Comparison of ENCODE assay signal across 17 cellular contexts in the genomic region with DNA sequence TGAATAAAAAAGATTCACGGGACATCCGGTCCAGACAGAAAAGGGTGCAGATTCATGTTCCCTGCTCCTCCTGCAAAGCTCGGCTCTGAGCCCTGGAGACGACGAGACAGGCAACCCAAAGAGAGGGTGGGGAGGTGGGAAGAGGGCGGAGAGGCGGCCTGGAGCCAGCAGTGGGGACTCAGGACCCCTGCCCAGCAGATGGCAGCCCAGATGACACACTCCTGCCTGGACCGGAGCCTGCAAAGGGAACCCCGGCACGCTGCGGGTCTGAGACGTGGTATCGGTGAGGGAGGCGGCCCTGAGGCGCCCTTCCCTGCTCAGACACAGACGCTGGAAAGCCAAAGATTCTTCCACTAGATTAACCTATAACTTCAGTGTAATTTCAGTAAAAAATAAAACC.
DNase-seq lines count a peak whose midpoint lies in the region; ATAC-seq and TF ChIP-seq lines count a peak whose summit lies in the region.
"Had no signal": no experiment of that assay in that cellular context is flagged by ENCODE, and none has a peak within 500 bp of the region (broad histone marks: within the 10 kb centered on the region; RNA-seq: fewer than 3 reads in every experiment).

No MANE protein-coding gene starts in this region.

- intact Hi-C loops in left ventricle myocardium superior (cut with micrococcal nuclease) (no loop called here), left ventricle myocardium inferior (cut with micrococcal nuclease) (no loop called here)

- ATAC-seq in left ventricle myocardium superior (no peak), HG02623 (IDR thresholded peaks at IDR 0.05; ENCODE audit: unreplicated experiment) (no peak)
- no peak for ATAC-seq in activated naive CD8-positive, alpha-beta T cell treated with anti-CD3 and anti-CD28 coated beads, Interleukin-2, amount 10 ng/mL, durations not matched to agents 7 days and 5 days (ENCODE audit: low read depth)
- ATAC-seq in stimulated activated memory B cell treated with anti-CD40 and anti-IgM and Interleukin-4, amounts not matched to agents 10 μg/mL and 1 μg/mL and 100 μg/mL, for 72 hours = no peak

- peak overlapping the region; percentile 31 for H3K27ac Mint-ChIP-seq in activated naive CD8-positive, alpha-beta T cell treated with anti-CD3 and anti-CD28 coated beads, Interleukin-2, amount 10 ng/mL, durations not matched to agents 7 days and 5 days
- peak overlapping the region; percentile 87 for H3K27ac Mint-ChIP-seq in stimulated activated memory B cell treated with anti-CD40 and anti-IgM and Interleukin-4, amounts not matched to agents 10 μg/mL and 1 μg/mL and 100 μg/mL, for 72 hours
- H3K27ac Mint-ChIP-seq in endodermal cell = no peak overlapping the region

- 90 to 100% methylated on average over 2 to 16 of the region's 16 CpGs for WGBS in endodermal cell (ENCODE audit: insufficient coverage in 1 of 2, insufficient read length in 1 of 2), 2 experiments

- H3K27ac ChIP-seq in left ventricle myocardium inferior (replicated peaks) = no peak overlapping the region
- no peak overlapping the region for H3K27ac ChIP-seq in endodermal cell (ENCODE audit: low read depth, low read length)
- H3K27ac ChIP-seq: Peyer's patch, prostate gland, SK-N-MC, testis had no signal

- no peak overlapping the region for H3K9ac ChIP-seq in endodermal cell (ENCODE audit: extremely low read depth, low read length, poor library complexity, severe bottlenecking)

- H3K9me3 ChIP-seq in left ventricle myocardium inferior (replicated peaks) (no peaks in the 10 kb centered on the region), endodermal cell (ENCODE audit: control insufficient read depth, low read length) (no peaks in the 10 kb centered on the region)
- H3K9me3 ChIP-seq: heart right ventricle, Peyer's patch, prostate gland, testis had no signal

- no peak for TF ChIP-seq CTCF in left ventricle myocardium inferior (IDR thresholded peaks at IDR 0.05; ENCODE audit: borderline replicate concordance)
- TF ChIP-seq CTCF in endodermal cell (conservative IDR thresholded peaks at IDR 0.05) = no peak

- H3K36me3 ChIP-seq in left ventricle myocardium inferior = no peaks in the 10 kb centered on the region
- no peaks in the 10 kb centered on the region for H3K36me3 ChIP-seq in H7 (replicated peaks; ENCODE audit: control insufficient read depth, insufficient read depth, low read length)
- H3K36me3 ChIP-seq in endodermal cell (ENCODE audit: control insufficient read depth, insufficient read depth, low read length) = no peaks in the 10 kb centered on the region
- H3K36me3 ChIP-seq: Peyer's patch, prostate gland had no signal

- peaks cover 17% of the 10 kb centered on the region for H3K27me3 Mint-ChIP-seq in activated naive CD8-positive, alpha-beta T cell treated with anti-CD3 and anti-CD28 coated beads, Interleukin-2, amount 10 ng/mL, durations not matched to agents 7 days and 5 days
- H3K27me3 Mint-ChIP-seq in stimulated activated memory B cell treated with anti-CD40 and anti-IgM and Interleukin-4, amounts not matched to agents 10 μg/mL and 1 μg/mL and 100 μg/mL, for 72 hours = no peaks in the 10 kb centered on the region
- H3K27me3 Mint-ChIP-seq in endodermal cell (ENCODE audit: insufficient read depth) = no peaks in the 10 kb centered on the region

- H3K4me3 ChIP-seq in left ventricle myocardium inferior (no peak overlapping the region), H7 (ENCODE audit: insufficient read depth, low read depth, low read length) (no peak overlapping the region), endodermal cell (ENCODE audit: low read length) (no peak overlapping the region)
- H3K4me3 ChIP-seq: prostate gland, SK-N-MC, testis had no signal

- H3K27me3 ChIP-seq in left ventricle myocardium inferior (ENCODE audit: low read depth) = no peaks in the 10 kb centered on the region
- no peaks in the 10 kb centered on the region for H3K27me3 ChIP-seq in H7 (ENCODE audit: control insufficient read depth, insufficient read depth, low read length)
- H3K27me3 ChIP-seq in endodermal cell (ENCODE audit: control insufficient read depth, insufficient read depth, low read length, poor library complexity, severe bottlenecking) = no peaks in the 10 kb centered on the region
- H3K27me3 ChIP-seq: heart right ventricle, Peyer's patch, testis had no signal

- H3K4me1 Mint-ChIP-seq in activated naive CD8-positive, alpha-beta T cell treated with anti-CD3 and anti-CD28 coated beads, Interleukin-2, amount 10 ng/mL, durations not matched to agents 7 days and 5 days = peaks cover 48% of the 10 kb centered on the region
- H3K4me1 Mint-ChIP-seq in stimulated activated memory B cell treated with anti-CD40 and anti-IgM and Interleukin-4, amounts not matched to agents 10 μg/mL and 1 μg/mL and 100 μg/mL, for 72 hours = peaks cover 44% of the 10 kb centered on the region
- H3K4me1 Mint-ChIP-seq in endodermal cell = no peaks in the 10 kb centered on the region

- H3K4me1 ChIP-seq in left ventricle myocardium inferior = peaks cover 28% of the 10 kb centered on the region
- H3K4me1 ChIP-seq in endodermal cell (ENCODE audit: control insufficient read depth, insufficient read depth, low read length) = no peaks in the 10 kb centered on the region
- H3K4me1 ChIP-seq: prostate gland had no signal

- POLR2A ChIA-PET in activated naive CD8-positive, alpha-beta T cell treated with anti-CD3 and anti-CD28 coated beads, Interleukin-2, amount 10 ng/mL, durations not matched to agents 7 days and 5 days (lab: Charles Lee) = interaction anchor here (1.5 kb wide), 1 partner anchor 20 kb away, joined by 3 read pairs; no protein-coding TSS in a partner anchor

- H3K36me3 Mint-ChIP-seq in activated naive CD8-positive, alpha-beta T cell treated with anti-CD3 and anti-CD28 coated beads, Interleukin-2, amount 10 ng/mL, durations not matched to agents 7 days and 5 days = peaks cover 10% of the 10 kb centered on the region
- peaks cover 34% of the 10 kb centered on the region for H3K36me3 Mint-ChIP-seq in stimulated activated memory B cell treated with anti-CD40 and anti-IgM and Interleukin-4, amounts not matched to agents 10 μg/mL and 1 μg/mL and 100 μg/mL, for 72 hours
- H3K36me3 Mint-ChIP-seq in endodermal cell (ENCODE audit: low read depth) = peaks cover 2% of the 10 kb centered on the region

- H3K9me3 Mint-ChIP-seq in activated naive CD8-positive, alpha-beta T cell treated with anti-CD3 and anti-CD28 coated beads, Interleukin-2, amount 10 ng/mL, durations not matched to agents 7 days and 5 days = no peaks in the 10 kb centered on the region
- H3K9me3 Mint-ChIP-seq in stimulated activated memory B cell treated with anti-CD40 and anti-IgM and Interleukin-4, amounts not matched to agents 10 μg/mL and 1 μg/mL and 100 μg/mL, for 72 hours = no peaks in the 10 kb centered on the region
- no peaks in the 10 kb centered on the region for H3K9me3 Mint-ChIP-seq in endodermal cell
- H3K9me3 Mint-ChIP-seq: nephron progenitor cell had no signal

- H3K4me3 Mint-ChIP-seq in activated naive CD8-positive, alpha-beta T cell treated with anti-CD3 and anti-CD28 coated beads, Interleukin-2, amount 10 ng/mL, durations not matched to agents 7 days and 5 days = peak overlapping the region; percentile 80
- no peak overlapping the region for H3K4me3 Mint-ChIP-seq in stimulated activated memory B cell treated with anti-CD40 and anti-IgM and Interleukin-4, amounts not matched to agents 10 μg/mL and 1 μg/mL and 100 μg/mL, for 72 hours
- no peak overlapping the region for H3K4me3 Mint-ChIP-seq in endodermal cell
- H3K4me3 Mint-ChIP-seq: nephron progenitor cell had no signal

- DNase-seq in left ventricle myocardium superior (peak; percentile 24), left ventricle myocardium inferior (no peak), H7 (peak; percentile 77), endodermal cell (no peak), MV-4-11 (lab: John Stamatoyannopoulos, UW) (no peak)
- DNase-seq in activated naive CD8-positive, alpha-beta T cell treated with anti-CD3 and anti-CD28 coated beads, Interleukin-2, amount 10 ng/mL, durations not matched to agents 7 days and 5 days = no peak
- DNase-seq: NCI-H1417 treated with DMSO at 0.1 percent for 48 hours, NCI-H2171, nephron progenitor cell, small intestine, testis had no signal

Comparison
In these comparisons a context has a peak if more than half of its experiments do, and no peak if none do; other contexts are left out.
1. DNase-seq: peak in left ventricle myocardium superior (single experiment) and H7 (single experiment); none in left ventricle myocardium inferior (single experiment), activated naive CD8-positive, alpha-beta T cell treated with anti-CD3 and anti-CD28 coated beads, Interleukin-2, amount 10 ng/mL, durations not matched to agents 7 days and 5 days (single experiment), endodermal cell (single experiment) and MV-4-11 (single experiment).